ENCODE assay signal across 8 cellular contexts in the genomic region with DNA sequence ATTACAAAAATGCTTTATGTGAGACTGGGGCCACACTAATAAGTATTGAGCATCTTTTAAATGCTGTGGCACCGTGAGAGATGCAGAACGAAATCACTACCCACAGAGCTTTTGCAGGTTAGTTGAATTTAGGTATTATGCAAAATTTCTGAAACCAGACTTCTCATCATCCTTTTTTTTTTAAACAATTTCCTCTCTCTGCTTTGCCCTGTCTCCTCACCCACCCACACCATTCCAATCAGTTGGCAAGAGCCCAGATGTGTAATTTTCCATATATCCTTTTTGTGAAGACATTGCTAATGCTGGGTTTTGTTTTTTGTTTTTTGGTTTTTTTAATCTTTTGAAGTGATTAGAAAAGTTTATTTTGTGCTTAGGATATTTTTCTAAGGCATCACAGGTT. TPM values are rescaled to one million over a fixed set of nuclear protein-coding genes. Genes with fewer than 3 reads are reported as not detected.
DNase-seq lines count a peak whose midpoint lies in the region; ATAC-seq and TF ChIP-seq lines count a peak whose summit lies in the region.

No MANE protein-coding gene starts in this region.

- peak overlapping the region; percentile 90 for H3K27ac Mint-ChIP-seq in CD4-positive, alpha-beta T cell
- H3K27ac Mint-ChIP-seq in neural crest cell (ENCODE audit: unreplicated experiment) = no peak overlapping the region

- peak overlapping the region; percentile 87 for H3K4me2 ChIP-seq in Karpas-422 (ENCODE audit: low read depth, low read length, poor library complexity, severe bottlenecking)

- POLR2A ChIA-PET in CD4-positive, alpha-beta T cell (lab: Charles Lee) = interaction anchor here (0.6 to 1.5 kb wide), 9 partner anchors 11 to 568 kb away, joined by 3 to 11 read pairs (median 3); a partner anchor contains a TSS

- peaks cover 36% of the 10 kb centered on the region for H3K36me3 Mint-ChIP-seq in CD4-positive, alpha-beta T cell (ENCODE audit: low read depth)
- peaks cover 4% of the 10 kb centered on the region for H3K36me3 Mint-ChIP-seq in neural crest cell (ENCODE audit: low read depth)

- no peaks in the 10 kb centered on the region for H4K20me1 ChIP-seq in Karpas-422 (ENCODE audit: insufficient read depth, low read depth, low read length)

- H3K4me3 ChIP-seq in Karpas-422 (ENCODE audit: low read length) (peak overlapping the region; percentile 96), dorsolateral prefrontal cortex (peak overlapping the region; percentile 58 to 97 (median 85))

- no peak overlapping the region for H2AFZ ChIP-seq in Karpas-422 (ENCODE audit: low read length)

- no peak for ATAC-seq in CD4-positive, alpha-beta T cell (ENCODE audit: poor library complexity)

- no peaks in the 10 kb centered on the region for H3K27me3 ChIP-seq in CD4-positive, alpha-beta T cell (ENCODE audit: control insufficient read depth, insufficient read depth, low read length)
- H3K27me3 ChIP-seq in Karpas-422 (ENCODE audit: low read length) (no peaks in the 10 kb centered on the region), dorsolateral prefrontal cortex (no peaks in the 10 kb centered on the region)

- H3K27ac ChIP-seq in CD4-positive, alpha-beta T cell (ENCODE audit: low read depth, low read length) = no peak overlapping the region
- peak overlapping the region; percentile 50; the same call in 1 of the 2 replicates for H3K27ac ChIP-seq in Karpas-422 (ENCODE audit: low read length)
- peak overlapping the region in 1 of 59 donors; percentile 77 for H3K27ac ChIP-seq in dorsolateral prefrontal cortex

- no peak for DNase-seq in CD4-positive, alpha-beta T cell
- DNase-seq in Karpas-422 = no peak
- DNase-seq in dorsolateral prefrontal cortex = no peak
- DNase-seq in neural crest cell (ENCODE audit: low read depth, low spot score) = no peak
- DNase-seq in NCI-H2227 (lab: John Stamatoyannopoulos, UW; ENCODE audit: unreplicated experiment) = no peak
- no peak for DNase-seq in HT-29 (ENCODE audit: low spot score)
- DNase-seq in NCI-H526 treated with DMSO at 0.1 percent for 48 hours (lab: John Stamatoyannopoulos, UW) = no peak
- no peak for DNase-seq in NCI-H524 treated with DMSO at 0.1 percent for 48 hours (lab: John Stamatoyannopoulos, UW)

- intact Hi-C loops in CD4-positive, alpha-beta T cell (cut with DNase I, micrococcal nuclease) = loop anchor here in 1 of 2 experiments (5.0 to 10.0 kb wide), 2 partner anchors 565 to 662 kb away; a partner anchor contains a TSS
- intact Hi-C loops in dorsolateral prefrontal cortex (cut with DNase I) = loop anchor here (2.0 to 5.0 kb wide), 2 partner anchors 55 to 56 kb away; a partner anchor contains a TSS

- peaks cover 46% of the 10 kb centered on the region for H3K79me2 ChIP-seq in Karpas-422 (ENCODE audit: low read length)

- peaks cover 13% of the 10 kb centered on the region; the same call in 1 of the 2 replicates for H3K36me3 ChIP-seq in Karpas-422 (ENCODE audit: insufficient read depth, low read length)

- no peaks in the 10 kb centered on the region for H3K9me3 Mint-ChIP-seq in CD4-positive, alpha-beta T cell
- H3K9me3 Mint-ChIP-seq in neural crest cell = no peaks in the 10 kb centered on the region

- CTCF ChIA-PET in CD4-positive, alpha-beta T cell (lab: Charles Lee) = interaction anchor here (0.9 to 1.1 kb wide), 2 partner anchors 13 to 179 kb away, joined by 3 to 4 read pairs; no protein-coding TSS in a partner anchor

- no peaks in the 10 kb centered on the region for H3K9me3 ChIP-seq in CD4-positive, alpha-beta T cell (ENCODE audit: control insufficient read depth, low read length)
- no peaks in the 10 kb centered on the region for H3K9me3 ChIP-seq in Karpas-422 (ENCODE audit: low read length)

- no peaks in the 10 kb centered on the region for H3K27me3 Mint-ChIP-seq in CD4-positive, alpha-beta T cell
- no peaks in the 10 kb centered on the region for H3K27me3 Mint-ChIP-seq in neural crest cell (ENCODE audit: low read depth)

- no peaks in the 10 kb centered on the region for H3K9me2 ChIP-seq in Karpas-422 (replicated peaks; ENCODE audit: insufficient read depth, low read length)

- H3K4me1 Mint-ChIP-seq in CD4-positive, alpha-beta T cell (ENCODE audit: low read depth) = peaks cover 32% of the 10 kb centered on the region
- peaks cover 30% of the 10 kb centered on the region for H3K4me1 Mint-ChIP-seq in neural crest cell

- peak overlapping the region; percentile 99 for H3K4me3 Mint-ChIP-seq in CD4-positive, alpha-beta T cell
- H3K4me3 Mint-ChIP-seq in neural crest cell = peak overlapping the region; percentile 96

- peaks cover 16% of the 10 kb centered on the region for H3K4me1 ChIP-seq in Karpas-422 (ENCODE audit: low read length)

- peak overlapping the region; percentile 92 for H3K9ac ChIP-seq in Karpas-422 (ENCODE audit: low read length)

- TF ChIP-seq CTCF in CD4-positive, alpha-beta T cell (IDR thresholded peaks at IDR 0.05) = no peak
- TF ChIP-seq CTCF in dorsolateral prefrontal cortex (IDR thresholded peaks at IDR 0.05 in 54 of 56, conservative IDR thresholded peaks at IDR 0.05 in 2 of 56; ENCODE audit: low read depth in 1 of 56, partially characterized antibody in 56 of 56) (no peak), neural crest cell (conservative IDR thresholded peaks at IDR 0.05) (no peak)

RNA-seq across cellular contexts. Expression of a gene that starts 1.1 kb away (rescaled TPM):
- total RNA-seq in CD4-positive, alpha-beta T cell = 1 to 10 TPM; 5.0 to 7.4 TPM
- 20.9 and 25.1 TPM in 2 replicates for total RNA-seq in Karpas-422 (2014; rRNA removed; shearing (Covaris generic); ENCODE audit: low replicate concordance)
- total RNA-seq in dorsolateral prefrontal cortex = 10 to 100 TPM; 18.7 to 42.0 (median 30.4) TPM
- 42.5 and 44.0 TPM in 2 replicates for total RNA-seq in neural crest cell
- total RNA-seq in HT-29 (2014; rRNA removed; shearing (Covaris generic)) = 17.5 and 19.3 TPM in 2 replicates

RNA-seq across cellular contexts. Expression of a gene that starts 56.1 kb away (rescaled TPM):
- 10 to 100 TPM; 24.5 to 27.5 TPM for total RNA-seq in CD4-positive, alpha-beta T cell
- 13.8 and 14.1 TPM in 2 replicates for total RNA-seq in Karpas-422 (2014; rRNA removed; shearing (Covaris generic); ENCODE audit: low replicate concordance)
- total RNA-seq in dorsolateral prefrontal cortex (10 to 100 TPM; 20.4 to 35.1 (median 28.8) TPM), neural crest cell (39.2 and 39.5 TPM in 2 replicates)
- 5.7 and 7.6 TPM in 2 replicates for total RNA-seq in HT-29 (2014; rRNA removed; shearing (Covaris generic))
